Comparison of ENCODE assay signal across 19 cellular contexts in the genomic region with DNA sequence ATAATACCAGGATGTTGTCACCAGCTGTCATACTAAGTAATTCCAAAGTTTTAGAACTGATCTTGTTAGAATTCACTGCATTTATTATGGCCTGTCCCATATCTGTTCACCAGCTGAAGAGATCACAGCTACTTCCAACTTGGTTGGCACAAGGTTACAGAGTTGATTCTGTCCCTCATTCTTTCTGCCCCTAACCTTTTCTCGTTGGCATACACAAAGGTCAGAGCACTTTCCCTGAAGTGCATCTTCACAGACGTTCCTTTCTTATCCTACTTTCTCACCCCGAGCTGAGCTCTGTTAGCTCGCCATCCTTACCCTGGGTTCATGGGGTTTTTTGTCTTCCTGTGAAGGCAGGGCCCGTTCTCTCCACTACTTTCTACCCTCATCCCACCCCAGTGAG.
A peak's percentile ranks its signal among the peaks of the same experiment; 100 is the strongest.
DNase-seq lines count a peak whose midpoint lies in the region; ATAC-seq, FAIRE-seq and TF ChIP-seq lines count a peak whose summit lies in the region.
"Had no signal": no experiment of that assay in that cellular context is flagged by ENCODE, and none has a peak within 500 bp of the region (broad histone marks: within the 10 kb centered on the region; RNA-seq: fewer than 3 reads in every experiment).

No MANE protein-coding gene starts in this region.

- H3K79me2 ChIP-seq in trophoblast cell (ENCODE audit: control insufficient read depth, insufficient read depth, low read length, poor library complexity): no peaks in the 10 kb centered on the region

- H3K4me2 ChIP-seq in trophoblast cell (ENCODE audit: low read length): no peak overlapping the region

- no peak for TF ChIP-seq CTCF in C4-2B (conservative IDR thresholded peaks at IDR 0.05)
- no peak for TF ChIP-seq CTCF in VCaP (conservative IDR thresholded peaks at IDR 0.05)

- H3K9ac ChIP-seq in trophoblast cell (ENCODE audit: low read length): no peak overlapping the region
- H3K9ac ChIP-seq: GM23248 had no signal

- H3K9me3 ChIP-seq in trophoblast cell (ENCODE audit: insufficient read depth, low read depth, low read length): no peaks in the 10 kb centered on the region
- H3K9me3 ChIP-seq: Caco-2 had no signal

- no peak overlapping the region for H2AFZ ChIP-seq in trophoblast cell (ENCODE audit: insufficient read depth, low read length, poor library complexity)
- H2AFZ ChIP-seq: GM23248 had no signal

- no peak overlapping the region for H3K14ac ChIP-seq in trophoblast cell (ENCODE audit: low read length)

- no peak overlapping the region for H3K4me3 ChIP-seq in trophoblast cell (ENCODE audit: low read depth, low read length)
- H3K4me3 ChIP-seq: GM12878, GM23248 had no signal

- no peak overlapping the region for H2BK120ac ChIP-seq in trophoblast cell (ENCODE audit: insufficient read depth, low read length, poor library complexity)

- peaks cover 18 to 21% of the 10 kb centered on the region in 2 experiments for H3K4me1 ChIP-seq in trophoblast cell (ENCODE audit: control insufficient read depth in 1 of 2, insufficient read depth in 2 of 2, low read length in 2 of 2)
- H3K4me1 ChIP-seq: Caco-2 had no signal

- peak overlapping the region; percentile 83 for H4K91ac ChIP-seq in trophoblast cell (ENCODE audit: low read depth, low read length)

- H2AK5ac ChIP-seq in trophoblast cell (ENCODE audit: low read length): peak overlapping the region; percentile 15

- WGBS in trophoblast cell (ENCODE audit: extremely low coverage, insufficient coverage, insufficient read length): no CpG with 5 or more reads among the region's 5 CpGs

- H3K23ac ChIP-seq in trophoblast cell (ENCODE audit: low read length): no peak overlapping the region

- H4K12ac ChIP-seq in trophoblast cell (ENCODE audit: low read depth, low read length): no peak overlapping the region

- no peak overlapping the region for H4K8ac ChIP-seq in trophoblast cell (ENCODE audit: low read depth, low read length)

- no peaks in the 10 kb centered on the region for H3K27me3 ChIP-seq in trophoblast cell (ENCODE audit: insufficient read depth, low read length)

- DNase-seq in HTR-8/SVneo (ENCODE audit: insufficient read length, low spot score) (no peak), trophoblast cell (no peak), NCI-H2029 treated with DMSO at 0.1 percent for 48 hours (lab: John Stamatoyannopoulos, UW) (no peak), substantia nigra (lab: John Stamatoyannopoulos, UW) (no peak)
- DNase-seq: C1 segment of cervical spinal cord; Caco-2; CD4-positive, CD25-positive, alpha-beta regulatory T cell; CD8-positive, alpha-beta T cell; DMS79; EL; GDM1; GM23248; H7; HCEC 1CT had no signal

- peak; percentile 77 for FAIRE-seq in HTR-8/SVneo (lab: Jason Lieb, UNC)
- FAIRE-seq: GM12878, H1 had no signal

- no peak overlapping the region for H2BK12ac ChIP-seq in trophoblast cell (ENCODE audit: low read length)

- peaks cover 0 to 1% of the 10 kb centered on the region in 2 experiments for H3K36me3 ChIP-seq in trophoblast cell (ENCODE audit: control insufficient read depth in 1 of 2, insufficient read depth in 2 of 2, low read length in 2 of 2)

- no peak overlapping the region for H2BK5ac ChIP-seq in trophoblast cell (ENCODE audit: low read depth, low read length, poor library complexity)

- H3K27ac ChIP-seq in C4-2B: peak overlapping the region; percentile 22; the same call in 1 of the 2 replicates
- H3K27ac ChIP-seq in VCaP: peak overlapping the region; percentile 90
- peak overlapping the region; percentile 6 for H3K27ac ChIP-seq in trophoblast cell (ENCODE audit: low read depth, low read length)
- H3K27ac ChIP-seq in substantia nigra (ENCODE audit: low read depth, low read length, poor library complexity, severe bottlenecking): no peak overlapping the region
- H3K27ac ChIP-seq: GM23248 had no signal

- H3K18ac ChIP-seq in trophoblast cell (ENCODE audit: low read length): peak overlapping the region; percentile 25

- peaks cover 11% of the 10 kb centered on the region for H3K79me1 ChIP-seq in trophoblast cell (ENCODE audit: low read length)

- no peak overlapping the region for H3K4ac ChIP-seq in trophoblast cell (ENCODE audit: low read depth, low read length)

- ATAC-seq in GM21576 (IDR thresholded peaks at IDR 0.05; ENCODE audit: unreplicated experiment): no peak
- ATAC-seq: CD8-positive, alpha-beta T cell; GM12878 had no signal
